Comparison of ENCODE assay signal across 25 cellular contexts in the genomic region with DNA sequence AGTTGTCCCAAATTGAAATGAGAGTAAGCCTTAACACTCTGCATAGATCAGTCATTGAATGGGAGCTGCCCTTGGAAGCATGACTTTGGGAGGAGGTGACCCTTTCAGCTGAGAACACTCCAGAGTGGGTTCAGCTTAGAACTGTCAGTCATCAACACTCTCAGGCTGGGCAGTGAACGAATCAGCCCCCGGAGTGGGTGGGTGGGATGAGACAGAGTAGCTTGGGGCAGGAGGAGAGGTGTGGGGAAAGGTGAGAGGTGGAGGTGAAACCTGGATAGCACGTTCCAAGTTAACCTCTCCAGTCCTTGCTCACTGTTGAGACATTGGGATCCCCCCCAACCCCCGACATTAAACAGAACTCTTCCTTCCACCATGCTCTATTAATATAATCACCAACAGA. TPM values are rescaled to one million over a fixed set of nuclear protein-coding genes. Genes with fewer than 3 reads are reported as not detected.
DNase-seq lines count a peak whose midpoint lies in the region; ATAC-seq and TF ChIP-seq lines count a peak whose summit lies in the region.
"Had no signal": no experiment of that assay in that cellular context is flagged by ENCODE, and none has a peak within 500 bp of the region (broad histone marks: within the 10 kb centered on the region; RNA-seq: fewer than 3 reads in every experiment).

No MANE protein-coding gene starts in this region.

- no peak overlapping the region for H3K4me3 Mint-ChIP-seq in stimulated activated effector memory CD8-positive, alpha-beta T cell treated with anti-CD3 and anti-CD28 coated beads, Interleukin-12 subunit alpha, Interleukin-12 subunit beta, amount 100 ng/mL, for 72 hours
- H3K4me3 Mint-ChIP-seq: B cell had no signal

- TF ChIP-seq EP300 in transverse colon (IDR thresholded peaks at IDR 0.05; ENCODE audit: low read depth), result no peak

- ATAC-seq in stimulated activated effector memory CD8-positive, alpha-beta T cell treated with anti-CD3 and anti-CD28 coated beads, Interleukin-12 subunit alpha, Interleukin-12 subunit beta, amount 100 ng/mL, for 72 hours, result peak; percentile 14
- no peak for ATAC-seq in HG03159 (IDR thresholded peaks at IDR 0.05; ENCODE audit: unreplicated experiment)
- ATAC-seq: A549, HCT116, HepG2 had no signal

- no peak overlapping the region for H3K27ac Mint-ChIP-seq in stimulated activated effector memory CD8-positive, alpha-beta T cell treated with anti-CD3 and anti-CD28 coated beads, Interleukin-12 subunit alpha, Interleukin-12 subunit beta, amount 100 ng/mL, for 72 hours
- H3K27ac Mint-ChIP-seq: B cell had no signal

- CTCF ChIA-PET in HEK293 (lab: Yijun Ruan, JAX), result interaction anchor here (1.4 to 4.3 kb wide), 2 partner anchors 15 to 32 kb away, joined by 4 to 28 read pairs; no protein-coding TSS in a partner anchor

- H3K27ac ChIP-seq in HEK293 (ENCODE audit: extremely low read depth, low read depth, low read length) (no peak overlapping the region), cingulate gyrus (ENCODE audit: low read depth, low read length) (peak overlapping the region; percentile 80), layer of hippocampus (ENCODE audit: low read depth, low read length) (peak overlapping the region; percentile 91), transverse colon (no peak overlapping the region)
- H3K27ac ChIP-seq: C4-2B had no signal

- no peak overlapping the region for H3K4me3 ChIP-seq in HEK293 (ENCODE audit: low read depth, low read length)
- H3K4me3 ChIP-seq in transverse colon, result no peak overlapping the region

- H3K27me3 ChIP-seq in layer of hippocampus (ENCODE audit: control insufficient read depth, insufficient read depth, low read length) (no peaks in the 10 kb centered on the region), transverse colon (no peaks in the 10 kb centered on the region)

- H3K4me1 ChIP-seq in HEK293 (ENCODE audit: control insufficient read depth, insufficient read depth, low read length) (peaks cover 3% of the 10 kb centered on the region), transverse colon (peaks cover 0 to 9% (median 7%) of the 10 kb centered on the region in 4 donors)

- no peaks in the 10 kb centered on the region for H3K9me3 Mint-ChIP-seq in stimulated activated effector memory CD8-positive, alpha-beta T cell treated with anti-CD3 and anti-CD28 coated beads, Interleukin-12 subunit alpha, Interleukin-12 subunit beta, amount 100 ng/mL, for 72 hours

- H3K9me3 ChIP-seq in HEK293 (ENCODE audit: control insufficient read depth, insufficient read depth, low read depth, low read length), result no peaks in the 10 kb centered on the region
- H3K9me3 ChIP-seq in transverse colon, result no peaks in the 10 kb centered on the region
- H3K9me3 ChIP-seq: A549, SK-N-SH had no signal

- H3K4me1 Mint-ChIP-seq in stimulated activated effector memory CD8-positive, alpha-beta T cell treated with anti-CD3 and anti-CD28 coated beads, Interleukin-12 subunit alpha, Interleukin-12 subunit beta, amount 100 ng/mL, for 72 hours, result no peaks in the 10 kb centered on the region

- no peaks in the 10 kb centered on the region for H3K36me3 Mint-ChIP-seq in stimulated activated effector memory CD8-positive, alpha-beta T cell treated with anti-CD3 and anti-CD28 coated beads, Interleukin-12 subunit alpha, Interleukin-12 subunit beta, amount 100 ng/mL, for 72 hours

- TF ChIP-seq CTCF in HEK293 (tag by site-specific recombination; IDR thresholded peaks at IDR 0.05), result no peak
- TF ChIP-seq CTCF in transverse colon (IDR thresholded peaks at IDR 0.05), result no peak

- DNase-seq in stimulated activated effector memory CD8-positive, alpha-beta T cell treated with anti-CD3 and anti-CD28 coated beads, Interleukin-12 subunit alpha, Interleukin-12 subunit beta, amount 100 ng/mL, for 72 hours (ENCODE audit: low spot score in 2 of 2), result no peak
- no peak for DNase-seq in middle frontal gyrus (ENCODE audit: extremely low spot score, low spot score)
- no peak for DNase-seq in Ammon's horn (ENCODE audit: low spot score)
- no peak for DNase-seq in transverse colon
- DNase-seq: Calu3, DMS79 treated with DMSO at 0.1 percent for 48 hours, KBM-7, MV-4-11, NCI-H1105 treated with DMSO at 0.1 percent for 48 hours, NCI-H146, NCI-H1930, NCI-H2107, NCI-H446, NCI-H524 treated with DMSO at 0.1 percent for 48 hours, NCI-H774, SK-N-SH had no signal

- 73 to 91% methylated on average over 4 of the region's 4 CpGs for WGBS in transverse colon (ENCODE audit: low coverage in 1 of 2), 2 donors

- in situ Hi-C loops in transverse colon (cut with MboI; ENCODE audit: low pct_ligation_motif_present in 1 of 4, low pct_unique_long_range_greater_than_20kb in 1 of 4, low sequenced_read_pairs in 3 of 4), result no loop called here

- H3K36me3 ChIP-seq in HEK293 (ENCODE audit: control insufficient read depth in 2 of 2, insufficient read depth in 1 of 2, low read length in 2 of 2) (no peaks in the 10 kb centered on the region), transverse colon (no peaks in the 10 kb centered on the region)

- intact Hi-C loops in transverse colon (cut with DNase I; ENCODE audit: low total_unique reads), result loop anchor here (5.0 kb wide), 1 partner anchor 136 kb away; the partner anchor contains the start of gene RNF217

- POLR2A ChIA-PET in HEK293 (lab: Yijun Ruan, JAX), result no interaction called here

- TF ChIP-seq POLR2A in transverse colon (IDR thresholded peaks at IDR 0.05), result no peak

TF ChIP-seq in HEK293, 187 proteins besides CTCF, POLR2A, EP300 and RAD21:
- no peak for TF ChIP-seq ZNF510 (tag by site-specific recombination; IDR thresholded peaks at IDR 0.05; ENCODE audit: insufficient replicate concordance)
- peak; percentile 74; the same call in 1 of the 2 replicates for TF ChIP-seq EGR2 (tag by site-specific recombination; IDR thresholded peaks at IDR 0.05; ENCODE audit: low read depth)
- TF ChIP-seq ZNF394 (tag by site-specific recombination; IDR thresholded peaks at IDR 0.05; ENCODE audit: borderline replicate concordance), result no peak
- no peak for TF ChIP-seq ZNF660 (tag by site-specific recombination; IDR thresholded peaks at IDR 0.05)
- no peak for TF ChIP-seq KLF16 (tag by site-specific recombination; IDR thresholded peaks at IDR 0.05)
- TF ChIP-seq ZBTB21 (tag by site-specific recombination; IDR thresholded peaks at IDR 0.05), result no peak
- peak; percentile 50; the same call in 1 of the 2 replicates for TF ChIP-seq ZFHX2 (tag by site-specific recombination; conservative IDR thresholded peaks at IDR 0.05)

RNA-seq across cellular contexts. Expression of gene TPD52L1, which starts 55.3 kb away (rescaled TPM):
- total RNA-seq in transverse colon, result 10 to 100 TPM in 3 of 4 donors, 1 to 10 TPM in 1; 2.6 to 96.5 (median 25.2) TPM
- total RNA-seq: B cell had no signal

Comparison
In these comparisons a context has a peak if more than half of its experiments do, and no peak if none do; other contexts are left out.
1. H3K27ac ChIP-seq: peak in cingulate gyrus (single experiment) and layer of hippocampus (single experiment); none in HEK293 (single experiment) and transverse colon (0 of 4).